21 cellular contexts compared by ENCODE assay signal in the genomic region with DNA sequence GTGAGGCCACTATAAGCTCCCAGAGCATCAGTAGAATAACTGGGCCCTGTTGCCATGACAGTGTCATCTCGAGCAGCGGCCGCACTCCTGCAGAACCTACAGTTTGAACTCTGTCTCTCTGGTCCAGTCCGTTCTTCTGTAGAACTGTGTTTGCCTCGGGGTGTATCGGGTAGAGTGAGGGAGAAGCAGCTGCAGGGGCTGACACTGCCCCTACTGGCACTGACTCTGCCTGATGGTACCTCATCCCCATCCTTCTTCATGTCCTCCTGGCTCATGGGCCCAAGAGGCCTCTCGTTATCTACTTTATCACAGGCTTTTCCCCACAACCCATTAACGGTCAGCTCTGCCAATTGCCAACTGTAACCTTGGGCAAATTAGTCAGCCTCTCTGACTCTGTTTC.
A peak's percentile ranks its signal among the peaks of the same experiment; 100 is the strongest.
DNase-seq lines count a peak whose midpoint lies in the region; ATAC-seq and TF ChIP-seq lines count a peak whose summit lies in the region.
"Had no signal": no experiment of that assay in that cellular context is flagged by ENCODE, and none has a peak within 500 bp of the region (broad histone marks: within the 10 kb centered on the region; RNA-seq: fewer than 3 reads in every experiment).

No MANE protein-coding gene starts in this region.

- DNase-seq in right cardiac atrium: no peak
- DNase-seq in cardiac septum (ENCODE audit: low spot score): no peak
- no peak for DNase-seq in epithelial cell of prostate (ENCODE audit: low read depth, low spot score)
- DNase-seq in thoracic aorta (ENCODE audit: low spot score): no peak
- no peak for DNase-seq in NCI-H2029 treated with DMSO at 0.1 percent for 48 hours (lab: John Stamatoyannopoulos, UW)
- DNase-seq in OCI-LY7 (ENCODE audit: low spot score): no peak
- DNase-seq: activated CD4-positive, alpha-beta memory T cell treated with anti-CD3 and anti-CD28 coated beads for 36 hours; activated CD4-positive, alpha-beta T cell treated with anti-CD3 and anti-CD28 coated beads for 1 hour; activated naive CD4-positive, alpha-beta T cell; COR-L47; NCI-H774; stimulated activated CD4-positive, alpha-beta T cell treated with anti-CD3 and anti-CD28 coated beads, Interleukin-12 subunit alpha, Interleukin-12 subunit beta, amount 100 ng/mL, for 4 hours; stimulated activated CD4-positive, alpha-beta T cell treated with anti-CD3 and anti-CD28 coated beads, Interleukin-2, amount 100 ng/mL, for 48 hours; T-helper 17 cell had no signal

- no peak overlapping the region for H3K4me2 ChIP-seq in OCI-LY7 (ENCODE audit: low read length)
- H3K4me2 ChIP-seq: A549 had no signal

- TF ChIP-seq CTCF in VCaP (conservative IDR thresholded peaks at IDR 0.05) (no peak), thoracic aorta (IDR thresholded peaks at IDR 0.05) (no peak), OCI-LY7 (conservative IDR thresholded peaks at IDR 0.05; ENCODE audit: low read length) (no peak)

- no peak for ATAC-seq in right cardiac atrium
- ATAC-seq in thoracic aorta (ENCODE audit: insufficient number of reproducible peaks, low FRiP score, low read depth): no peak
- ATAC-seq in HG03280 (IDR thresholded peaks at IDR 0.05; ENCODE audit: unreplicated experiment): no peak
- ATAC-seq: A549, T-helper 17 cell had no signal

- no peak overlapping the region for H3K4me3 ChIP-seq in right cardiac atrium (ENCODE audit: low read length)
- H3K4me3 ChIP-seq in thoracic aorta: no peak overlapping the region
- no peak overlapping the region for H3K4me3 ChIP-seq in OCI-LY7 (ENCODE audit: low read depth, low read length, poor library complexity, severe bottlenecking)
- H3K4me3 ChIP-seq: A549, body of pancreas, HAP-1, right atrium auricular region, tibial nerve had no signal

- no peaks in the 10 kb centered on the region for H3K27me3 ChIP-seq in right cardiac atrium (ENCODE audit: control insufficient read depth, insufficient read depth)
- no peaks in the 10 kb centered on the region for H3K27me3 ChIP-seq in thoracic aorta (replicated peaks; ENCODE audit: insufficient read depth)
- H3K27me3 ChIP-seq: body of pancreas, right atrium auricular region, tibial nerve had no signal

- intact Hi-C loops in right cardiac atrium (cut with DNase I): no loop called here
- intact Hi-C loops in cardiac septum (cut with DNase I): no loop called here
- intact Hi-C loops in OCI-LY7 (cut with micrococcal nuclease; ENCODE audit: unreplicated experiment): no loop called here

- H3K79me2 ChIP-seq in OCI-LY7 (ENCODE audit: insufficient read depth, low read depth, low read length): no peaks in the 10 kb centered on the region

- no peaks in the 10 kb centered on the region for H3K9me2 ChIP-seq in OCI-LY7 (ENCODE audit: insufficient read depth, low read length)

- no TSS peak for BruUV-seq in OCI-LY7 (replicated peaks; lab: Mats Ljungman, UMichigan)

- H3K4me1 ChIP-seq in right cardiac atrium (ENCODE audit: control insufficient read depth, insufficient read depth, low read length) (peaks cover 5% of the 10 kb centered on the region), thoracic aorta (ENCODE audit: control insufficient read depth in 1 of 2, low read depth in 2 of 2) (peaks cover 0 to 28% of the 10 kb centered on the region in 2 donors), OCI-LY7 (ENCODE audit: insufficient read depth, low read length, poor library complexity, severe bottlenecking) (no peaks in the 10 kb centered on the region)
- H3K4me1 ChIP-seq: A549, tibial nerve had no signal

- POLR2A ChIA-PET in OCI-LY7 (lab: Charles Lee): no interaction called here

- H4K20me1 ChIP-seq in OCI-LY7 (ENCODE audit: insufficient read depth, low read length): no peaks in the 10 kb centered on the region

- CTCF ChIA-PET in OCI-LY7 (lab: Charles Lee; ENCODE audit: unreplicated experiment): no interaction called here

- H3K27ac ChIP-seq in right cardiac atrium (ENCODE audit: low read length): peak overlapping the region; percentile 48
- H3K27ac ChIP-seq in VCaP: peak overlapping the region; percentile 81
- peak overlapping the region; percentile 77 for H3K27ac ChIP-seq in epithelial cell of prostate
- H3K27ac ChIP-seq in thoracic aorta: peak overlapping the region; percentile 18 to 64
- H3K27ac ChIP-seq in OCI-LY7 (ENCODE audit: low read depth, low read length, poor library complexity, severe bottlenecking): no peak overlapping the region
- H3K27ac ChIP-seq: A549 had no signal

- H3K36me3 ChIP-seq in thoracic aorta (no peaks in the 10 kb centered on the region), OCI-LY7 (ENCODE audit: insufficient read depth, low read length) (no peaks in the 10 kb centered on the region)
- H3K36me3 ChIP-seq: HAP-1, right atrium auricular region, tibial nerve had no signal

- no peak overlapping the region for H2AFZ ChIP-seq in OCI-LY7 (ENCODE audit: low read length)

- WGBS in right cardiac atrium: 94% methylated on average over 8 of the region's 8 CpGs

- H3K9me3 ChIP-seq in right cardiac atrium (ENCODE audit: control insufficient read depth, low read length) (no peaks in the 10 kb centered on the region), thoracic aorta (no peaks in the 10 kb centered on the region), OCI-LY7 (ENCODE audit: low read length) (no peaks in the 10 kb centered on the region)
- H3K9me3 ChIP-seq: A549, body of pancreas, HAP-1, right atrium auricular region, tibial nerve had no signal
